28 cellular contexts compared by ENCODE assay signal in genomic region chr5:87765009-87765408, GRCh38.
"Had no signal": no experiment of that assay in that cellular context is flagged by ENCODE, and none has a peak within 500 bp of the region (broad histone marks: within the 10 kb centered on the region; RNA-seq: fewer than 3 reads in every experiment).

No MANE protein-coding gene starts in this region.

- H3K36me3 Mint-ChIP-seq: activated naive CD4-positive, alpha-beta T cell treated with anti-CD3 and anti-CD28 coated beads, Interleukin-2, amount 10 ng/mL, durations not matched to agents 7 days and 5 days; activated naive CD4-positive, alpha-beta T cell treated with anti-CD3 and anti-CD28 coated beads, Interleukin-2, amount 50 U/mL, for 72 hours; activated naive CD8-positive, alpha-beta T cell treated with anti-CD3 and anti-CD28 coated beads, Interleukin-2, amount 10 ng/mL, durations not matched to agents 7 days and 5 days had no signal

- DNase-seq: activated B cell treated with CpG ODN at 0.5 μM for 24 hours; activated CD4-positive, alpha-beta memory T cell treated with anti-CD3 and anti-CD28 coated beads, Interleukin-2, amount 10 ng/mL, durations not matched to agents 7 days and 5 days; activated CD4-positive, alpha-beta T cell treated with anti-CD3 and anti-CD28 coated beads, Interleukin-2, amount 10 ng/mL, durations not matched to agents 24 days and 14 days; activated CD4-positive, alpha-beta T cell treated with anti-CD3 and anti-CD28 coated beads, Interleukin-2, amount 50 U/mL, for 4 hours; activated CD8-positive, alpha-beta memory T cell treated with anti-CD3 and anti-CD28 coated beads, Interleukin-2, amount 50 U/mL, for 48 hours; activated gamma-delta T cell; activated naive CD4-positive, alpha-beta T cell; activated naive CD4-positive, alpha-beta T cell treated with anti-CD3 and anti-CD28 coated beads, Interleukin-2, amount 10 ng/mL, durations not matched to agents 7 days and 5 days; activated naive CD8-positive, alpha-beta T cell treated with anti-CD3 and anti-CD28 coated beads, Interleukin-2, amount 10 ng/mL, durations not matched to agents 7 days and 5 days; activated T-cell treated with anti-CD3 and anti-CD28 coated beads for 4 hours; activated T-cell treated with anti-CD3 and anti-CD28 coated beads, Interleukin-2, amount 50 U/mL, for 24 hours; activated T-cell treated with anti-CD3 and anti-CD28 coated beads, Interleukin-2, amount 50 U/mL, for 72 hours; anterior cingulate cortex; brain microvascular endothelial cell; cortex of kidney; dermis blood vessel endothelial cell; effector CD4-positive, alpha-beta T cell; effector memory CD8-positive, alpha-beta T cell; foreskin fibroblast; head of caudate nucleus; hippocampal formation; T-helper 1 cell; T-helper 17 cell; T1000 had no signal

- H3K4me1 Mint-ChIP-seq: activated B cell treated with CpG ODN at 0.5 μM for 24 hours; activated CD4-positive, alpha-beta memory T cell treated with anti-CD3 and anti-CD28 coated beads, Interleukin-2, amount 10 ng/mL, durations not matched to agents 7 days and 5 days; activated CD4-positive, alpha-beta T cell treated with anti-CD3 and anti-CD28 coated beads, Interleukin-2, amount 10 ng/mL, durations not matched to agents 24 days and 14 days; activated naive CD4-positive, alpha-beta T cell treated with anti-CD3 and anti-CD28 coated beads, Interleukin-2, amount 10 ng/mL, durations not matched to agents 7 days and 5 days; activated naive CD8-positive, alpha-beta T cell treated with anti-CD3 and anti-CD28 coated beads, Interleukin-2, amount 10 ng/mL, durations not matched to agents 7 days and 5 days; central memory CD8-positive, alpha-beta T cell; T-helper 17 cell had no signal

- H3K9me3 Mint-ChIP-seq: activated B cell treated with CpG ODN at 0.5 μM for 24 hours; activated CD4-positive, alpha-beta memory T cell treated with anti-CD3 and anti-CD28 coated beads, Interleukin-2, amount 10 ng/mL, durations not matched to agents 7 days and 5 days; activated CD4-positive, alpha-beta T cell treated with anti-CD3 and anti-CD28 coated beads, Interleukin-2, amount 10 ng/mL, durations not matched to agents 24 days and 14 days; activated naive CD4-positive, alpha-beta T cell treated with anti-CD3 and anti-CD28 coated beads, Interleukin-2, amount 10 ng/mL, durations not matched to agents 7 days and 5 days; activated naive CD4-positive, alpha-beta T cell treated with anti-CD3 and anti-CD28 coated beads, Interleukin-2, amount 50 U/mL, for 72 hours; activated naive CD8-positive, alpha-beta T cell treated with anti-CD3 and anti-CD28 coated beads, Interleukin-2, amount 10 ng/mL, durations not matched to agents 7 days and 5 days; activated T-cell treated with anti-CD3 and anti-CD28 coated beads, Interleukin-2, amount 50 U/mL, for 24 hours; activated T-cell treated with anti-CD3 and anti-CD28 coated beads, Interleukin-2, amount 50 U/mL, for 72 hours; central memory CD8-positive, alpha-beta T cell; effector memory CD8-positive, alpha-beta T cell; T-helper 2 cell treated with Interferon-gamma antibody and Interleukin-4, amounts not matched to agents 5 μg/mL and 100 μg/mL, for 36 hours had no signal

- H3K4me3 Mint-ChIP-seq: activated B cell treated with CpG ODN at 0.5 μM for 24 hours; activated CD4-positive, alpha-beta memory T cell treated with anti-CD3 and anti-CD28 coated beads, Interleukin-2, amount 10 ng/mL, durations not matched to agents 7 days and 5 days; activated CD4-positive, alpha-beta T cell treated with anti-CD3 and anti-CD28 coated beads, Interleukin-2, amount 10 ng/mL, durations not matched to agents 24 days and 14 days; activated naive CD4-positive, alpha-beta T cell treated with anti-CD3 and anti-CD28 coated beads, Interleukin-2, amount 10 ng/mL, durations not matched to agents 7 days and 5 days; activated naive CD8-positive, alpha-beta T cell treated with anti-CD3 and anti-CD28 coated beads, Interleukin-2, amount 10 ng/mL, durations not matched to agents 7 days and 5 days; activated T-cell treated with anti-CD3 and anti-CD28 coated beads, Interleukin-2, amount 50 U/mL, for 24 hours; activated T-cell treated with anti-CD3 and anti-CD28 coated beads, Interleukin-2, amount 50 U/mL, for 72 hours; central memory CD8-positive, alpha-beta T cell; effector memory CD8-positive, alpha-beta T cell; T-helper 17 cell; T-helper 2 cell treated with Interferon-gamma antibody and Interleukin-4, amounts not matched to agents 5 μg/mL and 100 μg/mL, for 36 hours had no signal

- H3K27ac Mint-ChIP-seq: activated B cell treated with CpG ODN at 0.5 μM for 24 hours; activated CD4-positive, alpha-beta memory T cell treated with anti-CD3 and anti-CD28 coated beads, Interleukin-2, amount 10 ng/mL, durations not matched to agents 7 days and 5 days; activated CD4-positive, alpha-beta T cell treated with anti-CD3 and anti-CD28 coated beads, Interleukin-2, amount 10 ng/mL, durations not matched to agents 24 days and 14 days; activated naive CD4-positive, alpha-beta T cell treated with anti-CD3 and anti-CD28 coated beads, Interleukin-2, amount 10 ng/mL, durations not matched to agents 7 days and 5 days; activated naive CD4-positive, alpha-beta T cell treated with anti-CD3 and anti-CD28 coated beads, Interleukin-2, amount 50 U/mL, for 72 hours; activated naive CD8-positive, alpha-beta T cell treated with anti-CD3 and anti-CD28 coated beads, Interleukin-2, amount 10 ng/mL, durations not matched to agents 7 days and 5 days; activated T-cell treated with anti-CD3 and anti-CD28 coated beads, Interleukin-2, amount 50 U/mL, for 24 hours; activated T-cell treated with anti-CD3 and anti-CD28 coated beads, Interleukin-2, amount 50 U/mL, for 72 hours; effector memory CD8-positive, alpha-beta T cell; T-helper 17 cell; T-helper 2 cell treated with Interferon-gamma antibody and Interleukin-4, amounts not matched to agents 5 μg/mL and 100 μg/mL, for 36 hours had no signal

- H3K36me3 ChIP-seq: brain microvascular endothelial cell had no signal

- H3K27ac ChIP-seq: brain microvascular endothelial cell, VCaP had no signal

- H3K27me3 Mint-ChIP-seq: activated naive CD4-positive, alpha-beta T cell treated with anti-CD3 and anti-CD28 coated beads, Interleukin-2, amount 10 ng/mL, durations not matched to agents 7 days and 5 days had no signal

- H3K27me3 ChIP-seq: brain microvascular endothelial cell had no signal
